8 cellular contexts compared by ENCODE assay signal in genomic region chr9:61857709-61858351, GRCh38.
A peak's percentile ranks its signal among the peaks of the same experiment; 100 is the strongest.
DNase-seq lines count a peak whose midpoint lies in the region; ATAC-seq and TF ChIP-seq lines count a peak whose summit lies in the region.
"Not testable (repeated sequence)": the region's sequence is repeated elsewhere in the genome, so short reads cannot be mapped to it uniquely, and the experiment has no call there.

No MANE protein-coding gene starts in this region.

- H3K9ac ChIP-seq in DND-41 (ENCODE audit: low read depth, low read length): not testable (repeated sequence)

- not testable (repeated sequence) for H3K4me1 Mint-ChIP-seq in T-helper 17 cell; natural killer cell treated with Interleukin-12 subunit alpha and Interleukin-12 subunit beta and Interleukin-15 and Interleukin-18, amount 100 ng/mL, for 72 hours (ENCODE audit: low read depth in 2 of 2)

- not testable (repeated sequence) for TF ChIP-seq EP300 in gastroesophageal sphincter (IDR thresholded peaks at IDR 0.05)

- H3K27ac Mint-ChIP-seq in T-helper 17 cell; natural killer cell treated with Interleukin-12 subunit alpha and Interleukin-12 subunit beta and Interleukin-15 and Interleukin-18, amount 100 ng/mL, for 72 hours: not testable (repeated sequence)

- H3K36me3 ChIP-seq in DND-41 (ENCODE audit: insufficient read depth, low read length); gastroesophageal sphincter: not testable (repeated sequence)

- ATAC-seq in DND-41 (ENCODE audit: insufficient read depth, low read depth): peak; percentile 85
- peak; percentile 71 for ATAC-seq in GM19043 (IDR thresholded peaks at IDR 0.05; ENCODE audit: low read depth, unreplicated experiment)
- ATAC-seq in GM21529 (IDR thresholded peaks at IDR 0.05; ENCODE audit: unreplicated experiment): peak; percentile 80
- peak; percentile 79 for ATAC-seq in HG02870 (IDR thresholded peaks at IDR 0.05; ENCODE audit: unreplicated experiment)
- peak; percentile 68 for ATAC-seq in HG03342 (IDR thresholded peaks at IDR 0.05; ENCODE audit: unreplicated experiment)
- peak; percentile 73 for ATAC-seq in T-helper 17 cell
- ATAC-seq in gastroesophageal sphincter: peak; percentile 94
- ATAC-seq in natural killer cell treated with Interleukin-12 subunit alpha and Interleukin-12 subunit beta and Interleukin-15 and Interleukin-18, amount 100 ng/mL, for 72 hours: peak; percentile 86 to 90

- not testable (repeated sequence) for H3K4me3 ChIP-seq in DND-41 (ENCODE audit: low read depth in 1 of 2, low read length in 2 of 2); gastroesophageal sphincter

- not testable (repeated sequence) for H4K20me1 ChIP-seq in DND-41 (ENCODE audit: insufficient read depth, low read length)

- H3K27ac ChIP-seq in DND-41 (ENCODE audit: low read length); gastroesophageal sphincter: not testable (repeated sequence)

- H2AFZ ChIP-seq in DND-41 (ENCODE audit: low read depth, low read length): not testable (repeated sequence)

- not testable (repeated sequence) for H3K79me2 ChIP-seq in DND-41 (ENCODE audit: insufficient read depth, low read length)

- not testable (repeated sequence) for H3K4me1 ChIP-seq in DND-41 (ENCODE audit: insufficient read depth, low read length); gastroesophageal sphincter

- not testable (repeated sequence) for TF ChIP-seq CTCF in DND-41 (IDR thresholded peaks at IDR 0.05; ENCODE audit: borderline replicate concordance, extremely low read depth, low read length, poor library complexity, severe bottlenecking); gastroesophageal sphincter (IDR thresholded peaks at IDR 0.05)

- H3K36me3 Mint-ChIP-seq in T-helper 17 cell (ENCODE audit: low read depth); natural killer cell treated with Interleukin-12 subunit alpha and Interleukin-12 subunit beta and Interleukin-15 and Interleukin-18, amount 100 ng/mL, for 72 hours: not testable (repeated sequence)

- not testable (repeated sequence) for H3K4me2 ChIP-seq in DND-41 (ENCODE audit: insufficient read depth, low read length)

- not testable (repeated sequence) for H3K27me3 Mint-ChIP-seq in T-helper 17 cell; natural killer cell treated with Interleukin-12 subunit alpha and Interleukin-12 subunit beta and Interleukin-15 and Interleukin-18, amount 100 ng/mL, for 72 hours

- H3K9me3 ChIP-seq in DND-41 (ENCODE audit: insufficient read depth, low read length, severe bottlenecking); T-helper 17 cell (ENCODE audit: control insufficient read depth, low read length, poor library complexity, severe bottlenecking); gastroesophageal sphincter: not testable (repeated sequence)

- no CpG with 5 or more reads among the region's 42 CpGs for WGBS in gastroesophageal sphincter (ENCODE audit: low coverage in 1 of 2), 2 donors

- not testable (repeated sequence) for TF ChIP-seq POLR2A in gastroesophageal sphincter (IDR thresholded peaks at IDR 0.05)

- not testable (repeated sequence) for DNase-seq in DND-41; T-helper 17 cell; natural killer cell treated with Interleukin-12 subunit alpha and Interleukin-12 subunit beta and Interleukin-15 and Interleukin-18, amount 100 ng/mL, for 72 hours (ENCODE audit: low spot score)

- not testable (repeated sequence) for H3K27me3 ChIP-seq in DND-41 (ENCODE audit: insufficient read depth, low read length, poor library complexity); gastroesophageal sphincter

- not testable (repeated sequence) for H3K9me3 Mint-ChIP-seq in natural killer cell treated with Interleukin-12 subunit alpha and Interleukin-12 subunit beta and Interleukin-15 and Interleukin-18, amount 100 ng/mL, for 72 hours

- H3K4me3 Mint-ChIP-seq in T-helper 17 cell; natural killer cell treated with Interleukin-12 subunit alpha and Interleukin-12 subunit beta and Interleukin-15 and Interleukin-18, amount 100 ng/mL, for 72 hours: not testable (repeated sequence)
